Comparison of ENCODE assay signal across 8 cellular contexts in the genomic region with DNA sequence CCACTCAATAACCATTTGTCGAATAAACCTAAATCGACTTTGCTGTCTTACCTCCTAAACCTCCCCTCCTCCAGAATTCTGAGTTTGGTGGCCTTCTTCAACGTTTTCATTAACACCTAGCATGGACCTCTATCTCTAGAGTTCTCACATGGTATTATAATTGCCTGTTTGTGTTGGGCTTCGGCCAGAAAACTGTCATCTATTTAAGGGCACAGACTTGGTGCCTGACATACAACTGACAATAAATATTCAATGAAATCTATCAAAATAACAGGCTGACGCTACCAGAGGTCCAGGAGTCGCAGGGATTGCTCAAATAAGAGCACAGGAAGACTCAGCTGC. TPM values are rescaled to one million over a fixed set of nuclear protein-coding genes. Genes with fewer than 3 reads are reported as not detected.
A peak's percentile ranks its signal among the peaks of the same experiment; 100 is the strongest.
DNase-seq lines count a peak whose midpoint lies in the region; ATAC-seq and TF ChIP-seq lines count a peak whose summit lies in the region.

No MANE protein-coding gene starts in this region.

- intact Hi-C loops in heart right ventricle (cut with DNase I): loop anchor here in 6 of 10 donors (5.0 to 10.0 kb wide), 5 partner anchors 110 to 1090 kb away; a partner anchor contains a TSS

- H3K9ac ChIP-seq in SU-DHL-6 (ENCODE audit: low read length) (peak overlapping the region; percentile 59), skeletal muscle tissue (ENCODE audit: low read depth in 1 of 3, low read length in 3 of 3) (peak overlapping the region; percentile 77 to 91 (median 86))

- 14 to 15% methylated on average over 6 of the region's 6 CpGs for WGBS in heart right ventricle, 2 donors

- ATAC-seq in GM18505 (IDR thresholded peaks at IDR 0.05; ENCODE audit: unreplicated experiment) (peak; percentile 5), HG02642 (IDR thresholded peaks at IDR 0.05; ENCODE audit: poor library complexity, unreplicated experiment) (peak; percentile 4), heart right ventricle (peak in 3 of 8 donors; percentile 10 to 30 (median 17)), HG02885 (IDR thresholded peaks at IDR 0.05; ENCODE audit: poor library complexity, unreplicated experiment) (no peak)

- no peaks in the 10 kb centered on the region for H4K20me1 ChIP-seq in SU-DHL-6 (ENCODE audit: low read depth, low read length)

- H3K27ac ChIP-seq in SU-DHL-6 (ENCODE audit: low read depth, low read length) (peak overlapping the region; percentile 88), heart right ventricle (peak overlapping the region in 9 of 10 donors; percentile 72 to 91 (median 80)), skeletal muscle tissue (ENCODE audit: low read depth, low read length) (peak overlapping the region; percentile 74)

- no peaks in the 10 kb centered on the region for H3K9me2 ChIP-seq in SU-DHL-6 (replicated peaks; ENCODE audit: insufficient read depth, low read length)

- H3K4me2 ChIP-seq in SU-DHL-6 (ENCODE audit: low read depth, low read length, poor library complexity, severe bottlenecking): peak overlapping the region; percentile 70

- H3K4me3 ChIP-seq in SU-DHL-6 (ENCODE audit: insufficient read depth, low read length, poor library complexity, severe bottlenecking) (peak overlapping the region; percentile 83), heart right ventricle (peak overlapping the region; percentile 60 to 98 (median 88)), skeletal muscle tissue (ENCODE audit: low read length in 3 of 3) (peak overlapping the region; percentile 97 to 100 (median 100))

- H2AFZ ChIP-seq in SU-DHL-6 (ENCODE audit: low read depth, low read length, severe bottlenecking): peak overlapping the region; percentile 86

- H3K36me3 ChIP-seq in SU-DHL-6 (ENCODE audit: low read length) (peaks cover 12% of the 10 kb centered on the region; the same call in 1 of the 2 replicates), heart right ventricle (peaks cover 0 to 11% (median 0%) of the 10 kb centered on the region in 9 donors), skeletal muscle tissue (ENCODE audit: control insufficient read depth in 3 of 3, insufficient read depth in 3 of 3, low read length in 3 of 3) (no peaks in the 10 kb centered on the region)

- no peaks in the 10 kb centered on the region for H3K27me3 ChIP-seq in SU-DHL-6 (ENCODE audit: low read length)
- peaks cover 0 to 8% (median 0%) of the 10 kb centered on the region in 7 donors for H3K27me3 ChIP-seq in heart right ventricle
- no peaks in the 10 kb centered on the region for H3K27me3 ChIP-seq in skeletal muscle tissue (ENCODE audit: control insufficient read depth in 3 of 3, insufficient read depth in 3 of 3, low read length in 3 of 3)

- H3K79me2 ChIP-seq in SU-DHL-6 (ENCODE audit: insufficient read depth, low read length): peaks cover 45% of the 10 kb centered on the region

- H3K9me3 ChIP-seq in SU-DHL-6 (ENCODE audit: insufficient read depth, low read length) (no peaks in the 10 kb centered on the region), heart right ventricle (no peaks in the 10 kb centered on the region), skeletal muscle tissue (ENCODE audit: control insufficient read depth in 3 of 3, low read length in 3 of 3) (no peaks in the 10 kb centered on the region)

- peaks cover 0 to 34% (median 25%) of the 10 kb centered on the region in 9 donors for H3K4me1 ChIP-seq in heart right ventricle
- peaks cover 13 to 24% (median 14%) of the 10 kb centered on the region in 3 donors for H3K4me1 ChIP-seq in skeletal muscle tissue (ENCODE audit: control insufficient read depth in 3 of 3, insufficient read depth in 3 of 3, low read length in 3 of 3)

- TF ChIP-seq CTCF in SU-DHL-6 (IDR thresholded peaks at IDR 0.05; ENCODE audit: insufficient read depth, low read length, poor library complexity, severe bottlenecking) (no peak), heart right ventricle (IDR thresholded peaks at IDR 0.05) (no peak), GM20000 (IDR thresholded peaks at IDR 0.05; ENCODE audit: extremely low read depth, missing control alignments) (no peak)

- no peak for DNase-seq in heart right ventricle
- DNase-seq in activated CD8-positive, alpha-beta memory T cell treated with anti-CD3 and anti-CD28 coated beads, Interleukin-2, amount 50 U/mL, for 48 hours: no peak
- DNase-seq in GM20000 (ENCODE audit: low spot score): no peak

- peaks cover 50% of the 10 kb centered on the region for H3F3A ChIP-seq in SU-DHL-6 (ENCODE audit: insufficient read depth)

- TF ChIP-seq POLR2A in GM18505 (IDR thresholded peaks at IDR 0.05; ENCODE audit: borderline replicate concordance, extremely low read depth, insufficient read depth, insufficient read length): no peak

RNA-seq across cellular contexts. Expression of a gene that starts 0.7 kb away (rescaled TPM):
- 1 to 10 TPM; 5.4 to 7.8 (median 6.8) TPM for total RNA-seq in heart right ventricle
- polyA plus RNA-seq in heart right ventricle: 1 to 10 TPM; 2.2 to 4.5 TPM
- total RNA-seq in skeletal muscle tissue: 3.7 TPM

RNA-seq across cellular contexts. Expression of a gene that starts 26.1 kb away (rescaled TPM):
- total RNA-seq in heart right ventricle: 1 to 10 TPM in 1 of 10 donors, under 1 TPM in 8, not detected in 1; 0.18 to 1.0 (median 0.39) TPM
- polyA plus RNA-seq in heart right ventricle: under 1 TPM; 0.10 to 0.29 TPM
- 6.3 TPM for total RNA-seq in skeletal muscle tissue
